8 cellular contexts compared by ENCODE assay signal in the genomic region with DNA sequence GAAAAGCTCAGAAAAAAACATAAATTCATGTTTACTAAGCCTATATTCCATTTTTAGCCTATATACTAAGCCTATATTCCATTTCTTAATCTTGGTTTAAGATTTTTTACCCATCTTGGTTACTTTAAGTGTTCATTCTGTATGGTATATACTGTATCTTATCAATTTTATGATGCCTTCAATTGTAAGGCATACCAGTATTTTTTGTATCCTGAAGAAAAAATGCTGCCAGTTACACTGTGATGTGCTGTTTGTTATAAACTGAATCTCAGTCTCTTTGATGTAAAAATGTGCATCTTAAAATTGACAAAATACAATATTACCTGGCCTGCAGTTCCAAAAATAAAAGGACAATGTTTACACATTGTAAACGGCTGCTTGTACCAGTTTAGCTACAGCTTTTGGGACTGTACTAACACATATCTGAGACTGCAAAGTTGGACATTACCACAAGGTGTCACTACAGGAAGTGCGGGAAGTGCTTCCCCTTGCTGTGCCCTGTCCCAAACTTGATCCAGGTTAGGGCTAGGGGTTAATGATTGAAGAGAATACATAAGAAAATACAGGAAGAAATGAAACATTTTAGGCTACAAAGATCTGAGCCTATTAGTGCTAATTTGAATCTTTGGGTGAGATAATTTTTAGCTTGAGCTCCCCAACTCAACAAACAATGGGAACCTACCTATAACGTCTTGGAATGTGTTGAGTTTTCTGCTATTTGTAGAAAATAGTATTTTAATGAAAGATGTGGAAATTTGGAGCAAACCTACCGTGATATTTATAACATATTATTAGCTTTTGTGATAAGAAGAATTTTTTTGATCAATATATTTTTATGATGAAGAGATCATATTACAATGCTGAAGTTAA.
DNase-seq lines count a peak whose midpoint lies in the region; ATAC-seq and TF ChIP-seq lines count a peak whose summit lies in the region.

No MANE protein-coding gene starts in this region.

- TF ChIP-seq POLR2A in body of pancreas (IDR thresholded peaks at IDR 0.05) (no peak), thyroid gland (IDR thresholded peaks at IDR 0.05) (no peak)

- H3K36me3 ChIP-seq in body of pancreas (replicated peaks in 1 of 2; ENCODE audit: insufficient read depth in 1 of 2, low read depth in 2 of 2) = no peaks in the 10 kb centered on the region
- no peaks in the 10 kb centered on the region for H3K36me3 ChIP-seq in thyroid gland

- no peaks in the 10 kb centered on the region for H3K4me1 ChIP-seq in body of pancreas
- H3K4me1 ChIP-seq in thyroid gland = no peaks in the 10 kb centered on the region

- ATAC-seq in GM19452 (IDR thresholded peaks at IDR 0.05; ENCODE audit: unreplicated experiment) (peak; percentile 92), HG03378 (IDR thresholded peaks at IDR 0.05; ENCODE audit: unreplicated experiment) (peak; percentile 90), body of pancreas (peak; percentile 92)

- peak; percentile 45 to 80 (median 70) for TF ChIP-seq CTCF in body of pancreas (IDR thresholded peaks at IDR 0.05)
- peak in 4 of 6 experiments; percentile 29 to 64 (median 42) for TF ChIP-seq CTCF in thyroid gland (IDR thresholded peaks at IDR 0.05)

- 6 to 8% methylated on average over 4 of the region's 4 CpGs for WGBS in body of pancreas, 2 donors
- WGBS in thyroid gland, 2 donors = 35 to 36% methylated on average over 4 of the region's 4 CpGs

- H3K9me3 ChIP-seq in body of pancreas = no peaks in the 10 kb centered on the region
- H3K9me3 ChIP-seq in thyroid gland = no peaks in the 10 kb centered on the region

- H3K27ac ChIP-seq in body of pancreas = no peak overlapping the region
- H3K27ac ChIP-seq in thyroid gland = no peak overlapping the region

- H3K27me3 ChIP-seq in body of pancreas (no peaks in the 10 kb centered on the region), thyroid gland (no peaks in the 10 kb centered on the region)

- DNase-seq in SIG-M5 treated with dmso at 0.1 percent for 504 hours (lab: John Stamatoyannopoulos, UW; ENCODE audit: unreplicated experiment) (peak; percentile 54), SIG-M5 (lab: John Stamatoyannopoulos, UW) (no peak), NCI-H69 (lab: John Stamatoyannopoulos, UW) (peak; percentile 67), body of pancreas (peak; percentile 46 to 72 (median 58)), iris pigment epithelial cell (ENCODE audit: low read depth) (peak; percentile 41), thyroid gland (peak in 1 of 2 donors; percentile 8)

- intact Hi-C loops in body of pancreas (cut with DNase I) (loop anchor here (10.0 kb wide), 1 partner anchor 126 kb away; no protein-coding TSS in a partner anchor), thyroid gland (cut with DNase I) (no loop called here)

- H3K4me3 ChIP-seq in body of pancreas (no peak overlapping the region), thyroid gland (replicated peaks in 1 of 3) (no peak overlapping the region)
